In the genomic region with DNA sequence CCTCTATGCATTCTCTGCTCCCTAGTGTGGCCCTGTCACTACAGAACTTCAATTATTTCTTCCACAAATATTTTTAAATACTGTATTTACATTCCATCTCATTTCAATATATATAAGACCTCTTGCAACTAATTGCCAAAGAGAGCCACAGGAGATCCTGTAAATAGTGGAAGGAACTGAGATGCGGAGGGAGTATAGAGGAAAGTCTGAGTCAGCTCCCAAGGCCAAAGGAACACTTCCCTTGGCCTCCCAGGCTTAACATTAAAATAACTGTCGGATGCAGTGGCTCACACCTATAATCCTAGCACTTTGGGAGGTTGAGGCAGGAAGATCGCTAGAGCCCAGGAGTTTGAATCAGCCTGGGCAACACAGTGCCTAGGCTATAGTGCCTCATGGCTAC, we compare ENCODE assay signal across 20 cellular contexts. TPM values are rescaled to one million over a fixed set of nuclear protein-coding genes. Genes with fewer than 3 reads are reported as not detected.
DNase-seq lines count a peak whose midpoint lies in the region; ATAC-seq and TF ChIP-seq lines count a peak whose summit lies in the region.
"Had no signal": no experiment of that assay in that cellular context is flagged by ENCODE, and none has a peak within 500 bp of the region (broad histone marks: within the 10 kb centered on the region; RNA-seq: fewer than 3 reads in every experiment).

No MANE protein-coding gene starts in this region.

- no peak overlapping the region for H2BK15ac ChIP-seq in mesendoderm (replicated peaks; ENCODE audit: low read depth)

- peaks cover 13% of the 10 kb centered on the region for H3K79me1 ChIP-seq in mesendoderm (ENCODE audit: low read length)

- no peak overlapping the region for H3K9ac ChIP-seq in mesendoderm (ENCODE audit: low read length)

- no peaks in the 10 kb centered on the region for H3K36me3 ChIP-seq in right atrium auricular region
- H3K36me3 ChIP-seq in mesendoderm (ENCODE audit: control insufficient read depth, insufficient read depth, low read length): no peaks in the 10 kb centered on the region
- H3K36me3 ChIP-seq: Peyer's patch, tibial nerve had no signal

- no peak overlapping the region for H4K5ac ChIP-seq in mesendoderm (ENCODE audit: low read length)

- no peak for ATAC-seq in left cardiac atrium
- no peak for ATAC-seq in HG02981 (IDR thresholded peaks at IDR 0.05; ENCODE audit: unreplicated experiment)
- ATAC-seq: mucosa of descending colon had no signal

- no peak overlapping the region for H3K4ac ChIP-seq in mesendoderm (ENCODE audit: low read depth, low read length)

- TF ChIP-seq CTCF in right atrium auricular region (IDR thresholded peaks at IDR 0.05) (no peak), endothelial cell (IDR thresholded peaks at IDR 0.05; ENCODE audit: unreplicated experiment) (no peak), glutamatergic neuron (IDR thresholded peaks at IDR 0.05; ENCODE audit: partially characterized antibody, unreplicated experiment) (no peak)

- H3K36me3 Mint-ChIP-seq in endothelial cell (ENCODE audit: low read depth, unreplicated experiment): peaks cover 10% of the 10 kb centered on the region
- no peaks in the 10 kb centered on the region for H3K36me3 Mint-ChIP-seq in glutamatergic neuron (ENCODE audit: unreplicated experiment)

- H3K27ac ChIP-seq in right atrium auricular region (peak overlapping the region; percentile 67 to 77), mesendoderm (ENCODE audit: low read depth, low read length) (no peak overlapping the region)

- no peak overlapping the region for H2AK5ac ChIP-seq in mesendoderm (ENCODE audit: low read length)

- no peak overlapping the region for H3K18ac ChIP-seq in mesendoderm (ENCODE audit: low read length)

- WGBS in mesendoderm (ENCODE audit: extremely low coverage, insufficient coverage, low lambda C conversion rate): no CpG with 5 or more reads among the region's 3 CpGs

- H3K4me3 ChIP-seq in right atrium auricular region: no peak overlapping the region
- H3K4me3 ChIP-seq in mesendoderm (ENCODE audit: low read length): no peak overlapping the region
- H3K4me3 ChIP-seq: mucosa of descending colon, Peyer's patch, skin epidermis, tibial nerve had no signal

- H3K4me1 ChIP-seq in right atrium auricular region: peaks cover 0 to 39% of the 10 kb centered on the region in 2 donors
- H3K4me1 ChIP-seq in mesendoderm (ENCODE audit: control insufficient read depth, low read depth, low read length): peaks cover 5% of the 10 kb centered on the region

- DNase-seq in right atrium auricular region (ENCODE audit: low spot score) (no peak), left cardiac atrium (no peak), endothelial cell (ENCODE audit: low spot score) (no peak), mesendoderm (peak; percentile 49), glutamatergic neuron (no peak), RKO (ENCODE audit: low spot score) (no peak), putamen (ENCODE audit: low spot score) (no peak)
- DNase-seq: activated B cell treated with CpG ODN at 0.5 μM for 24 hours; CD4-positive, alpha-beta T cell; cerebellar nuclear complex; DND-41; kidney glomerular epithelial cell; mucosa of descending colon; NCI-H1092 treated with DMSO at 0.1 percent for 48 hours; Peyer's patch; SW 1271 had no signal

- intact Hi-C loops in left cardiac atrium (cut with DNase I): no loop called here

- peaks cover 37% of the 10 kb centered on the region for H3K4me1 Mint-ChIP-seq in endothelial cell (ENCODE audit: unreplicated experiment)
- peaks cover 24% of the 10 kb centered on the region for H3K4me1 Mint-ChIP-seq in glutamatergic neuron (ENCODE audit: low read depth, unreplicated experiment)

- H3K4me2 ChIP-seq in mesendoderm (ENCODE audit: low read length): no peak overlapping the region

- no peaks in the 10 kb centered on the region for H3K27me3 ChIP-seq in right atrium auricular region
- H3K27me3 ChIP-seq in mesendoderm (ENCODE audit: insufficient read depth, low read length, poor library complexity): no peaks in the 10 kb centered on the region
- H3K27me3 ChIP-seq: Peyer's patch, tibial nerve had no signal

- H3K23ac ChIP-seq in mesendoderm (ENCODE audit: low read length): no peak overlapping the region

- H3K9me3 Mint-ChIP-seq in endothelial cell (ENCODE audit: unreplicated experiment): no peaks in the 10 kb centered on the region
- H3K9me3 Mint-ChIP-seq in glutamatergic neuron (ENCODE audit: unreplicated experiment): peaks cover 7% of the 10 kb centered on the region
- H3K9me3 Mint-ChIP-seq: activated B cell treated with CpG ODN at 0.5 μM for 24 hours; CD4-positive, alpha-beta T cell had no signal

- H2BK5ac ChIP-seq in mesendoderm (ENCODE audit: low read length): no peak overlapping the region

- H3K4me3 Mint-ChIP-seq in endothelial cell (ENCODE audit: unreplicated experiment) (no peak overlapping the region), glutamatergic neuron (ENCODE audit: unreplicated experiment) (no peak overlapping the region)
- H3K4me3 Mint-ChIP-seq: activated B cell treated with CpG ODN at 0.5 μM for 24 hours; CD4-positive, alpha-beta T cell; IgD-negative memory B cell had no signal

- H3K27me3 Mint-ChIP-seq in endothelial cell (ENCODE audit: unreplicated experiment): peaks cover 1% of the 10 kb centered on the region
- peaks cover 1% of the 10 kb centered on the region for H3K27me3 Mint-ChIP-seq in glutamatergic neuron (ENCODE audit: unreplicated experiment)
- H3K27me3 Mint-ChIP-seq: CD4-positive, alpha-beta T cell had no signal

- H4K8ac ChIP-seq in mesendoderm (ENCODE audit: low read depth, low read length): no peak overlapping the region

- no peak overlapping the region for H2BK120ac ChIP-seq in mesendoderm (ENCODE audit: low read depth, low read length)

- peak overlapping the region; percentile 78 for H3K27ac Mint-ChIP-seq in endothelial cell (ENCODE audit: unreplicated experiment)
- H3K27ac Mint-ChIP-seq in glutamatergic neuron (ENCODE audit: unreplicated experiment): no peak overlapping the region
- H3K27ac Mint-ChIP-seq: activated B cell treated with CpG ODN at 0.5 μM for 24 hours; CD4-positive, alpha-beta T cell; IgD-negative memory B cell had no signal

- H3K9me3 ChIP-seq in right atrium auricular region: no peaks in the 10 kb centered on the region
- H3K9me3 ChIP-seq: mucosa of descending colon, Peyer's patch, tibial nerve had no signal

- no peak overlapping the region for H3K56ac ChIP-seq in mesendoderm (ENCODE audit: low read length)

- peaks cover 13% of the 10 kb centered on the region for H3K79me2 ChIP-seq in mesendoderm (ENCODE audit: control insufficient read depth, insufficient read depth, low read length)

RNA-seq across cellular contexts. Expression of a gene that starts 31.2 kb away (rescaled TPM):
- 10 to 100 TPM; 81.8 to 86.0 TPM for total RNA-seq in right atrium auricular region
- total RNA-seq in left cardiac atrium: 10 to 100 TPM; 71.5 to 73.6 TPM
- 228 TPM for total RNA-seq in endothelial cell (ENCODE audit: unreplicated experiment)
- 69.0 TPM for polyA plus RNA-seq in mesendoderm (2013, experiment 1 of 2)
- 71.1 TPM for polyA plus RNA-seq in mesendoderm (2013, experiment 2 of 2)
- total RNA-seq in glutamatergic neuron (ENCODE audit: unreplicated experiment): 380 TPM
- total RNA-seq: activated B cell treated with CpG ODN at 0.5 μM for 24 hours had no signal
- polyA plus RNA-seq: IgD-negative memory B cell had no signal
